8 cellular contexts compared by ENCODE assay signal in genomic region chr9:136726118-136726517, GRCh38. TPM values are rescaled to one million over a fixed set of nuclear protein-coding genes. Genes with fewer than 3 reads are reported as not detected.
DNase-seq lines count a peak whose midpoint lies in the region; ATAC-seq, FAIRE-seq and TF ChIP-seq lines count a peak whose summit lies in the region.

No MANE protein-coding gene starts in this region.

- no peak overlapping the region for H2BK120ac ChIP-seq in mesendoderm (ENCODE audit: low read depth, low read length)

- no peak overlapping the region for H3K4ac ChIP-seq in mesendoderm (ENCODE audit: low read depth, low read length)

- H4K8ac ChIP-seq in mesendoderm (ENCODE audit: low read depth, low read length): no peak overlapping the region

- peaks cover 35% of the 10 kb centered on the region for H3K36me3 Mint-ChIP-seq in brain

- no peak for FAIRE-seq in A549 (lab: Jason Lieb, UNC)

- H3K9me3 ChIP-seq in A549 (no peaks in the 10 kb centered on the region), HEK293 (ENCODE audit: control insufficient read depth, insufficient read depth, low read depth, low read length) (no peaks in the 10 kb centered on the region), adrenal gland (replicated peaks in 1 of 3) (no peaks in the 10 kb centered on the region)

- H3K4me3 ChIP-seq in A549: peak overlapping the region; percentile 91
- no peak overlapping the region; the same call in 1 of the 2 replicates for H3K4me3 ChIP-seq in HEK293 (ENCODE audit: low read depth, low read length)
- peak overlapping the region; percentile 4 for H3K4me3 ChIP-seq in mesendoderm (ENCODE audit: low read length)
- no peak overlapping the region for H3K4me3 ChIP-seq in adrenal gland

- H3K27ac ChIP-seq in A549 (peak overlapping the region; percentile 99 to 100), HEK293 (ENCODE audit: extremely low read depth, low read depth, low read length) (peak overlapping the region; percentile 71), mesendoderm (ENCODE audit: low read depth, low read length) (no peak overlapping the region), adrenal gland (no peak overlapping the region)

- peak overlapping the region; percentile 93 to 99 (median 95) for H3K4me3 Mint-ChIP-seq in brain

- no peaks in the 10 kb centered on the region for H3K27me3 ChIP-seq in mesendoderm (ENCODE audit: insufficient read depth, low read length, poor library complexity)
- no peaks in the 10 kb centered on the region for H3K27me3 ChIP-seq in adrenal gland

- H3K27me3 Mint-ChIP-seq in brain: peaks cover 13% of the 10 kb centered on the region

- TF ChIP-seq POLR2A in A549 (IDR thresholded peaks at IDR 0.05; ENCODE audit: low read length) (no peak), adrenal gland (IDR thresholded peaks at IDR 0.05) (no peak)

- WGBS in A549 (ENCODE audit: missing lambda C conversion rate): 34% methylated on average over 16 of the region's 16 CpGs
- no CpG with 5 or more reads among the region's 16 CpGs for WGBS in mesendoderm (ENCODE audit: extremely low coverage, insufficient coverage, low lambda C conversion rate)
- WGBS in adrenal gland, 4 donors: 51 to 81% (median 73%) methylated on average over 8 to 16 of the region's 16 CpGs

- DNase-seq in A549 (ENCODE audit: low read depth in 1 of 2, low spot score in 1 of 2): no peak
- DNase-seq in mesendoderm: no peak
- no peak for DNase-seq in adrenal gland
- no peak for DNase-seq in NCI-H1105 (lab: John Stamatoyannopoulos, UW)
- no peak for DNase-seq in AG08395 (ENCODE audit: low spot score)
- no peak for DNase-seq in NCI-H748 treated with DMSO at 0.1 percent for 48 hours (lab: John Stamatoyannopoulos, UW)

- peak overlapping the region in 4 of 5 experiments; percentile 91 to 97 (median 92) for H3K27ac Mint-ChIP-seq in brain

- peaks cover 31% of the 10 kb centered on the region for H3K79me1 ChIP-seq in mesendoderm (ENCODE audit: low read length)

- no peak for TF ChIP-seq RAD21 in A549 (conservative IDR thresholded peaks at IDR 0.05 in 1 of 2, IDR thresholded peaks at IDR 0.05 in 1 of 2)

- peak overlapping the region; percentile 92 for H3K56ac ChIP-seq in mesendoderm (ENCODE audit: low read length)

- peak overlapping the region; percentile 89 for H3K23ac ChIP-seq in mesendoderm (ENCODE audit: low read length)

- ATAC-seq in A549: no peak

- no peak for TF ChIP-seq EP300 in A549 (IDR thresholded peaks at IDR 0.05)

- TF ChIP-seq CTCF in A549 (IDR thresholded peaks at IDR 0.05) (no peak), HEK293 (tag by site-specific recombination; IDR thresholded peaks at IDR 0.05) (no peak), brain (conservative IDR thresholded peaks at IDR 0.05) (no peak), adrenal gland (IDR thresholded peaks at IDR 0.05) (no peak)

- H3K9ac ChIP-seq in mesendoderm (ENCODE audit: low read length): peak overlapping the region; percentile 98

- no peak overlapping the region for H2AK5ac ChIP-seq in mesendoderm (ENCODE audit: low read length)

- peaks cover 43% of the 10 kb centered on the region for H3K4me1 Mint-ChIP-seq in brain

- no peaks in the 10 kb centered on the region for H3K9me3 Mint-ChIP-seq in brain

- CTCF ChIA-PET in A549 (lab: Yijun Ruan, JAX): interaction anchor here (0.6 to 2.3 kb wide), 5 partner anchors 15 to 268 kb away, joined by 3 to 9 read pairs (median 4); no protein-coding TSS in a partner anchor
- CTCF ChIA-PET in HEK293 (lab: Yijun Ruan, JAX): interaction anchor here (0.9 to 1.3 kb wide), 3 partner anchors 10 to 41 kb away, joined by 3 to 5 read pairs (median 5); no protein-coding TSS in a partner anchor

- no peak overlapping the region for H4K5ac ChIP-seq in mesendoderm (ENCODE audit: low read length)

- H3K4me1 ChIP-seq in A549 (peaks cover 60% of the 10 kb centered on the region), HEK293 (ENCODE audit: control insufficient read depth, insufficient read depth, low read length) (no peaks in the 10 kb centered on the region; the same call in 1 of the 2 replicates), mesendoderm (ENCODE audit: control insufficient read depth, low read depth, low read length) (peaks cover 6% of the 10 kb centered on the region), adrenal gland (replicated peaks in 1 of 2) (peaks cover 21 to 29% of the 10 kb centered on the region in 2 donors)

- intact Hi-C loops in adrenal gland (cut with DNase I): no loop called here

- H3K4me2 ChIP-seq in A549: peak overlapping the region; percentile 97
- H3K4me2 ChIP-seq in mesendoderm (ENCODE audit: low read length): peak overlapping the region; percentile 68

- H3K18ac ChIP-seq in mesendoderm (ENCODE audit: low read length): no peak overlapping the region

- H3K79me2 ChIP-seq in mesendoderm (ENCODE audit: control insufficient read depth, insufficient read depth, low read length): peaks cover 37% of the 10 kb centered on the region

- no peak overlapping the region for H2BK5ac ChIP-seq in mesendoderm (ENCODE audit: low read length)

- H2BK15ac ChIP-seq in mesendoderm (replicated peaks; ENCODE audit: low read depth): no peak overlapping the region

- H3K36me3 ChIP-seq in HEK293 (ENCODE audit: control insufficient read depth in 2 of 2, insufficient read depth in 1 of 2, low read length in 2 of 2) (peaks cover 0 to 59% of the 10 kb centered on the region in 2 experiments; a peak in 2 of 3 replicates), mesendoderm (ENCODE audit: control insufficient read depth, insufficient read depth, low read length) (peaks cover 14% of the 10 kb centered on the region), adrenal gland (replicated peaks in 1 of 2) (peaks cover 0 to 41% of the 10 kb centered on the region in 2 donors)

- POLR2A ChIA-PET in A549 (lab: Yijun Ruan, JAX): interaction anchor here (0.9 to 2.7 kb wide), 3 partner anchors 10 to 81 kb away, joined by 3 to 30 read pairs (median 4); partner anchors contain the start of gene DIPK1B
- POLR2A ChIA-PET in HEK293 (lab: Yijun Ruan, JAX): interaction anchor here (1.0 to 4.0 kb wide), 6 partner anchors 9 to 344 kb away, joined by 3 to 79 read pairs (median 9); partner anchors contain the start of genes DIPK1B and SAPCD2

TF ChIP-seq in A549, 52 proteins besides CTCF, POLR2A, EP300 and RAD21 (continues in another document):
- no peak for TF ChIP-seq KDM1A (IDR thresholded peaks at IDR 0.05; ENCODE audit: low read depth)

RNA-seq across cellular contexts. Expression of gene DIPK1B, which starts 13.7 kb away (rescaled TPM):
- polyA plus RNA-seq in A549 (2011; rRNA removed) (6.7 and 8.8 TPM in 2 replicates), A549 (2017; fragmentation: RNase III; extraction: RNeasy Plus Mini Kit Qiagen cat#74134 plus additional on column Dnase treatment) (6.0 to 8.2 TPM (median 6.7 TPM) in 3 replicates), brain (ENCODE audit: insufficient read depth, low read depth, low replicate concordance) (35.5 TPM), adrenal gland (10 to 100 TPM in 2 of 3 donors, 1 to 10 TPM in 1; 1.4 to 19.2 (median 16.3) TPM)
- polyA plus RNA-seq in A549 (2012; cell fraction: cytosol; rRNA removed): 15.7 and 24.3 TPM in 2 replicates
- polyA plus RNA-seq in A549 (2012; cell fraction: nucleus; rRNA removed): 36.4 and 49.4 TPM in 2 replicates
- polyA minus RNA-seq in A549 (2011; rRNA and poly(A)+ RNA removed): 4.8 and 7.3 TPM in 2 replicates
- 17.8 TPM for polyA plus RNA-seq in mesendoderm (2013, experiment 1 of 2)
- 18.1 TPM for polyA plus RNA-seq in mesendoderm (2013, experiment 2 of 2)
- total RNA-seq in adrenal gland: 10 to 100 TPM in 3 of 8 donors, 1 to 10 TPM in 5; 2.9 to 17.8 (median 5.4) TPM

RNA-seq across cellular contexts. Expression of gene LCN10, which starts 16.6 kb away (rescaled TPM):
- not detected in 2 replicates for polyA plus RNA-seq in A549 (2011; rRNA removed)
- polyA plus RNA-seq in A549 (2012; cell fraction: cytosol; rRNA removed): not detected in 2 replicates
- not detected in 2 replicates for polyA plus RNA-seq in A549 (2012; cell fraction: nucleus; rRNA removed)
- polyA plus RNA-seq in A549 (2017; fragmentation: RNase III; extraction: RNeasy Plus Mini Kit Qiagen cat#74134 plus additional on column Dnase treatment): not detected in 3 replicates
- polyA minus RNA-seq in A549 (2011; rRNA and poly(A)+ RNA removed): not detected in 2 replicates
- polyA plus RNA-seq in brain (ENCODE audit: insufficient read depth, low read depth, low replicate concordance): 3.5 TPM
- 0.27 TPM for polyA plus RNA-seq in mesendoderm (2013, experiment 1 of 2)
- polyA plus RNA-seq in mesendoderm (2013, experiment 2 of 2): 0.59 TPM
- under 1 TPM in 2 of 8 donors, not detected in 6; 0.17 to 0.23 TPM for total RNA-seq in adrenal gland
- 1 to 10 TPM in 2 of 3 donors, under 1 TPM in 1; 0.11 to 9.5 (median 2.4) TPM for polyA plus RNA-seq in adrenal gland

RNA-seq across cellular contexts. Expression of gene LCN6, which starts 22.2 kb away (rescaled TPM):
- polyA plus RNA-seq in A549 (2011; rRNA removed) (not detected in 2 replicates), A549 (2017; fragmentation: RNase III; extraction: RNeasy Plus Mini Kit Qiagen cat#74134 plus additional on column Dnase treatment) (not detected in 3 replicates), brain (ENCODE audit: insufficient read depth, low read depth, low replicate concordance) (not detected), adrenal gland (10 to 100 TPM in 1 of 3 donors, 1 to 10 TPM in 1, not detected in 1; 2.8 to 20.8 TPM)
- polyA plus RNA-seq in A549 (2012; cell fraction: cytosol; rRNA removed): not detected in 2 replicates
- polyA plus RNA-seq in A549 (2012; cell fraction: nucleus; rRNA removed): not detected in 2 replicates
- polyA minus RNA-seq in A549 (2011; rRNA and poly(A)+ RNA removed): not detected in 2 replicates
- polyA plus RNA-seq in mesendoderm (2013, experiment 1 of 2): not detected
- polyA plus RNA-seq in mesendoderm (2013, experiment 2 of 2): not detected
- 10 to 100 TPM in 1 of 8 donors, 1 to 10 TPM in 1, under 1 TPM in 2, not detected in 4; 0.43 to 25.4 (median 1.1) TPM for total RNA-seq in adrenal gland

RNA-seq across cellular contexts. Expression of gene LCN8, which starts 31.9 kb away (rescaled TPM):
- polyA plus RNA-seq in A549 (2011; rRNA removed) (not detected in 2 replicates), A549 (2017; fragmentation: RNase III; extraction: RNeasy Plus Mini Kit Qiagen cat#74134 plus additional on column Dnase treatment) (not detected in 3 replicates), brain (ENCODE audit: insufficient read depth, low read depth, low replicate concordance) (0.34 TPM), adrenal gland (not detected)
- polyA plus RNA-seq in A549 (2012; cell fraction: cytosol; rRNA removed): not detected in 2 replicates
- polyA plus RNA-seq in A549 (2012; cell fraction: nucleus; rRNA removed): 0.05 TPM in 1 of 2 replicates, not detected in the other
- polyA minus RNA-seq in A549 (2011; rRNA and poly(A)+ RNA removed): not detected in 2 replicates
- polyA plus RNA-seq in mesendoderm (2013, experiment 1 of 2): not detected
- not detected for polyA plus RNA-seq in mesendoderm (2013, experiment 2 of 2)
- not detected for total RNA-seq in adrenal gland

RNA-seq across cellular contexts. Expression of gene LCN15, which starts 38.2 kb away (rescaled TPM):
- polyA plus RNA-seq in A549 (2011; rRNA removed) (0.10 and 0.24 TPM in 2 replicates), A549 (2017; fragmentation: RNase III; extraction: RNeasy Plus Mini Kit Qiagen cat#74134 plus additional on column Dnase treatment) (0.07 to 0.09 TPM in 2 of 3 replicates, not detected in the other), brain (ENCODE audit: insufficient read depth, low read depth, low replicate concordance) (32.6 TPM), adrenal gland (not detected)
- polyA plus RNA-seq in A549 (2012; cell fraction: cytosol; rRNA removed): 0.05 and 0.08 TPM in 2 replicates
- 0.18 and 0.20 TPM in 2 replicates for polyA plus RNA-seq in A549 (2012; cell fraction: nucleus; rRNA removed)
- polyA minus RNA-seq in A549 (2011; rRNA and poly(A)+ RNA removed): not detected in 2 replicates
- 0.06 TPM for polyA plus RNA-seq in mesendoderm (2013, experiment 1 of 2)
- 0.10 TPM for polyA plus RNA-seq in mesendoderm (2013, experiment 2 of 2)
- not detected for total RNA-seq in adrenal gland

Comparison
In these comparisons a context has a peak if more than half of its experiments do, and no peak if none do; other contexts are left out.
1. H3K27ac ChIP-seq: peak in A549 (2 of 2) and HEK293 (single experiment); none in mesendoderm (single experiment) and adrenal gland (0 of 5).
2. H3K4me3 ChIP-seq: peak in A549 (single experiment) and mesendoderm (single experiment); none in HEK293 (single experiment) and adrenal gland (0 of 4).